8 cellular contexts compared by ENCODE assay signal in the genomic region with DNA sequence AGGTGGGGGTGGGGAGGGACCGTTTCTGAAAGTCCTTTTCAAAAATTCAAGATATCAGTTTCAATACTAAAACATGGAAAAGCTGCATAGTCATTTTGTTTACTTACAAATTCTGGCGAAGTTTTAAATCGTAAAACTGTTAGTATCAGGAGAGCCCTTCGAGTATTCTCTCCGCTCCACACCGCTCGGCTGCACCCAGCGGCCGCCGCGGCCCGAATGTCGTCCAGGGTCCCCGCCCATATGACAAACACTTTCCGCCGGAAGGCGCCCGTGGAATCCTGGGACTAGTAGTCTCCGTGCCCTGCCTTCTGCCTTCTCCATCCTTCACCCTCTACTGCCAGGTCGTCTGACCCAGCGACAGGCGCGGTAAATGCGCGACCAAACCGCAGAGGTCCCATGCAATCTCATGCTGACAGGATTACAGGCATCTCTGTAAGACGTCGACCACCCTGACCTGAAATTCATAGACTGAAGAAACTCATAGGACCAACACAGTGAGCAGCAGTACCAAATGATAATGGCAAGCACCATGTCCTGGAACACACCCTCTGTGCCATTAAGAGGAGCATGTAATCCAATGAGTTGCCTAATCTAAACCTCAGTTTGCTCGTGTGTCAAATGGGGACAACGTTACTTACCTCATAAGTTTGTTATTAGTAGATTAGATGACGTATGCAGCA. TPM values are rescaled to one million over a fixed set of nuclear protein-coding genes. Genes with fewer than 3 reads are reported as not detected.
DNase-seq lines count a peak whose midpoint lies in the region; ATAC-seq and TF ChIP-seq lines count a peak whose summit lies in the region.

TSS of gene TOR1AIP2 (minus strand) at position 218 of the 680 bp plus-strand sequence. CDS start 25,138 bp downstream, outside the sequence.

- WGBS in adrenal gland, 4 donors, result 3 to 8% (median 4%) methylated on average over 18 to 31 of the region's 31 CpGs
- WGBS in heart right ventricle, 2 donors, result 4% methylated on average over 31 of the region's 31 CpGs

- ATAC-seq in HG02759 (IDR thresholded peaks at IDR 0.05; ENCODE audit: unreplicated experiment) (peak; percentile 63), heart right ventricle (peak; percentile 53 to 73 (median 70))

- no peaks in the 10 kb centered on the region for H3K27me3 Mint-ChIP-seq in progenitor cell of endocrine pancreas

- no peaks in the 10 kb centered on the region for H3K9me3 Mint-ChIP-seq in progenitor cell of endocrine pancreas (ENCODE audit: low read depth)

- intact Hi-C loops in adrenal gland (cut with DNase I) (no loop called here), heart right ventricle (cut with DNase I) (loop anchor here in 1 of 10 donors (10.0 kb wide), 1 partner anchor 297 kb away; no protein-coding TSS in a partner anchor)

- H3K27me3 ChIP-seq in adrenal gland (no peaks in the 10 kb centered on the region), heart right ventricle (no peaks in the 10 kb centered on the region)

- peak within 1 kb of the TSS; percentile 96 for H3K4me3 Mint-ChIP-seq in progenitor cell of endocrine pancreas (ENCODE audit: low read depth)

- peaks cover 42% of the 10 kb centered on the region for H3K4me1 Mint-ChIP-seq in progenitor cell of endocrine pancreas (ENCODE audit: low read depth)

- TF ChIP-seq CTCF in GM12875 (IDR thresholded peaks at IDR 0.05; ENCODE audit: borderline replicate concordance, insufficient read depth, low read depth, low read length) (no peak), adrenal gland (IDR thresholded peaks at IDR 0.05) (peak in 1 of 6 experiments; percentile 7), heart right ventricle (IDR thresholded peaks at IDR 0.05) (no peak), progenitor cell of endocrine pancreas (IDR thresholded peaks at IDR 0.05; ENCODE audit: unreplicated experiment) (no peak)

- DNase-seq in NCI-H1417 (lab: John Stamatoyannopoulos, UW) (peak; percentile 83 to 97 (median 90)), T-helper 1 cell (peak; percentile 63 to 87 (median 78)), adrenal gland (peak; percentile 87 to 96 (median 92)), heart right ventricle (peak; percentile 89 to 92), progenitor cell of endocrine pancreas (ENCODE audit: low spot score, unreplicated experiment) (peak; percentile 63), ureter (ENCODE audit: low spot score) (peak; percentile 92)

- peak within 1 kb of the TSS; percentile 54 for H3K4me3 ChIP-seq in GM12875 (ENCODE audit: low read depth, low read length)
- H3K4me3 ChIP-seq in adrenal gland, result peak within 1 kb of the TSS in 3 of 4 donors; percentile 34 to 79 (median 51)
- H3K4me3 ChIP-seq in heart right ventricle, result peak within 1 kb of the TSS; percentile 55 to 80 (median 72)

- peaks cover 4% of the 10 kb centered on the region for H3K36me3 Mint-ChIP-seq in progenitor cell of endocrine pancreas (ENCODE audit: insufficient read depth)

- no peaks in the 10 kb centered on the region for H3K9me3 ChIP-seq in adrenal gland (replicated peaks in 1 of 3)
- no peaks in the 10 kb centered on the region for H3K9me3 ChIP-seq in heart right ventricle

- peaks cover 24 to 55% of the 10 kb centered on the region in 2 donors for H3K4me1 ChIP-seq in adrenal gland (replicated peaks in 1 of 2)
- H3K4me1 ChIP-seq in heart right ventricle, result peaks cover 0 to 61% (median 39%) of the 10 kb centered on the region in 9 donors

- H3K36me3 ChIP-seq in adrenal gland (replicated peaks in 1 of 2) (peaks cover 0 to 9% of the 10 kb centered on the region in 2 donors), heart right ventricle (peaks cover 0 to 36% (median 7%) of the 10 kb centered on the region in 9 donors)

- H3K27ac ChIP-seq in adrenal gland (peak within 1 kb of the TSS; percentile 43 to 87 (median 79)), heart right ventricle (peak within 1 kb of the TSS in 9 of 10 donors; percentile 29 to 79 (median 71))

- TF ChIP-seq POLR2A in adrenal gland (IDR thresholded peaks at IDR 0.05), result peak; percentile 97 to 99

- peak within 1 kb of the TSS; percentile 97 for H3K27ac Mint-ChIP-seq in progenitor cell of endocrine pancreas

RNA-seq across cellular contexts. Expression of gene TOR1AIP2, which starts in this region (rescaled TPM):
- 100 to 1,000 TPM in 7 of 8 donors, 10 to 100 TPM in 1; 95.1 to 171 (median 137) TPM for total RNA-seq in adrenal gland
- polyA plus RNA-seq in adrenal gland, result 10 to 100 TPM; 18.9 to 54.9 (median 25.8) TPM
- total RNA-seq in heart right ventricle, result 10 to 100 TPM; 43.2 to 63.3 (median 53.3) TPM
- polyA plus RNA-seq in heart right ventricle, result 10 to 100 TPM in 1 of 2 donors, 1 to 10 TPM in 1; 8.1 to 16.0 TPM
- total RNA-seq in progenitor cell of endocrine pancreas, result 78.4 and 83.2 TPM in 2 replicates
- total RNA-seq in ureter, result 67.1 TPM

Comparison
In these comparisons a context has a peak if more than half of its experiments do, and no peak if none do; other contexts are left out.
1. Peak in every context shown above with its lines: DNase-seq, ATAC-seq, H3K4me3 ChIP-seq and H3K27ac ChIP-seq.